In genomic region chr10:77226434-77226833, GRCh38 we compare ENCODE assay signal across 17 cellular contexts.
DNase-seq lines count a peak whose midpoint lies in the region; ATAC-seq and TF ChIP-seq lines count a peak whose summit lies in the region.
"Had no signal": no experiment of that assay in that cellular context is flagged by ENCODE, and none has a peak within 500 bp of the region (broad histone marks: within the 10 kb centered on the region; RNA-seq: fewer than 3 reads in every experiment).

No MANE protein-coding gene starts in this region.

- no peaks in the 10 kb centered on the region for H3K27me3 ChIP-seq in esophagus muscularis mucosa
- H3K27me3 ChIP-seq in transverse colon: no peaks in the 10 kb centered on the region
- H3K27me3 ChIP-seq in upper lobe of right lung: no peaks in the 10 kb centered on the region
- H3K27me3 ChIP-seq in HAP-1 (ENCODE audit: low read depth): no peaks in the 10 kb centered on the region
- H3K27me3 ChIP-seq: BLaER1 had no signal

- WGBS in esophagus muscularis mucosa: 39% methylated on average over 5 of the region's 5 CpGs
- WGBS in transverse colon (ENCODE audit: low coverage in 1 of 2), 2 donors: 60 to 80% methylated on average over 1 to 5 of the region's 5 CpGs

- H3K4me3 ChIP-seq in esophagus muscularis mucosa (no peak overlapping the region), transverse colon (no peak overlapping the region), upper lobe of right lung (no peak overlapping the region), HAP-1 (no peak overlapping the region)
- H3K4me3 ChIP-seq: A549, BLaER1 had no signal

- DNase-seq in NCI-H2227 (lab: John Stamatoyannopoulos, UW; ENCODE audit: unreplicated experiment): peak; percentile 32
- no peak for DNase-seq in esophagus muscularis mucosa (ENCODE audit: extremely low spot score)
- DNase-seq in osteocyte (ENCODE audit: extremely low spot score, unreplicated experiment): no peak
- DNase-seq in transverse colon: no peak
- DNase-seq in upper lobe of right lung: no peak
- no peak for DNase-seq in AG20443 (ENCODE audit: low spot score)
- DNase-seq in HAP-1 (ENCODE audit: low spot score in 2 of 2): no peak
- DNase-seq: CD4-positive, alpha-beta memory T cell; DMS153; GDM1; GOT3; NCI-H510A treated with DMSO at 0.1 percent for 48 hours; NCI-H82; OCI-M1; SIG-M5 had no signal

- intact Hi-C loops in esophagus muscularis mucosa (cut with DNase I): no loop called here
- intact Hi-C loops in transverse colon (cut with DNase I; ENCODE audit: low total_unique reads): no loop called here
- intact Hi-C loops in upper lobe of right lung (cut with DNase I): no loop called here

- no peaks in the 10 kb centered on the region for H3K36me3 ChIP-seq in esophagus muscularis mucosa
- no peaks in the 10 kb centered on the region for H3K36me3 ChIP-seq in transverse colon
- H3K36me3 ChIP-seq in upper lobe of right lung: no peaks in the 10 kb centered on the region
- no peaks in the 10 kb centered on the region for H3K36me3 ChIP-seq in HAP-1 (replicated peaks)
- H3K36me3 ChIP-seq: BLaER1 had no signal

- H3K9me3 ChIP-seq in esophagus muscularis mucosa (no peaks in the 10 kb centered on the region), transverse colon (no peaks in the 10 kb centered on the region), upper lobe of right lung (no peaks in the 10 kb centered on the region), HAP-1 (no peaks in the 10 kb centered on the region)
- H3K9me3 ChIP-seq: A549, BLaER1 had no signal

- peaks cover 45% of the 10 kb centered on the region for H3K4me1 Mint-ChIP-seq in osteocyte (ENCODE audit: unreplicated experiment)
- H3K4me1 Mint-ChIP-seq: CD4-positive, alpha-beta memory T cell had no signal

- no peak for TF ChIP-seq CTCF in esophagus muscularis mucosa (IDR thresholded peaks at IDR 0.05)
- no peak for TF ChIP-seq CTCF in osteocyte (IDR thresholded peaks at IDR 0.05)
- no peak for TF ChIP-seq CTCF in transverse colon (IDR thresholded peaks at IDR 0.05)
- TF ChIP-seq CTCF in upper lobe of right lung (IDR thresholded peaks at IDR 0.05): no peak

- peak overlapping the region in 3 of 4 donors; percentile 28 to 44 (median 41) for H3K27ac ChIP-seq in esophagus muscularis mucosa (replicated peaks in 1 of 4)
- H3K27ac ChIP-seq in transverse colon: peak overlapping the region; percentile 8 to 51 (median 46)
- no peak overlapping the region for H3K27ac ChIP-seq in upper lobe of right lung
- H3K27ac ChIP-seq: A549, BLaER1 had no signal

- H3K9me3 Mint-ChIP-seq in osteocyte (ENCODE audit: unreplicated experiment): no peaks in the 10 kb centered on the region

- H3K4me3 Mint-ChIP-seq in osteocyte (ENCODE audit: unreplicated experiment): no peak overlapping the region
- H3K4me3 Mint-ChIP-seq: CD4-positive, alpha-beta memory T cell had no signal

- H3K36me3 Mint-ChIP-seq in osteocyte (ENCODE audit: unreplicated experiment): peaks cover 2% of the 10 kb centered on the region
- H3K36me3 Mint-ChIP-seq: CD4-positive, alpha-beta memory T cell had no signal

- H3K4me1 ChIP-seq in esophagus muscularis mucosa (peaks cover 0 to 41% (median 28%) of the 10 kb centered on the region in 4 donors), transverse colon (no peaks in the 10 kb centered on the region), upper lobe of right lung (no peaks in the 10 kb centered on the region), HAP-1 (no peaks in the 10 kb centered on the region)

- TF ChIP-seq POLR2A in esophagus muscularis mucosa (IDR thresholded peaks at IDR 0.05; ENCODE audit: low read depth) (no peak), transverse colon (IDR thresholded peaks at IDR 0.05) (no peak)

- H3K27me3 Mint-ChIP-seq in osteocyte (ENCODE audit: unreplicated experiment): no peaks in the 10 kb centered on the region

- in situ Hi-C loops in transverse colon (cut with MboI; ENCODE audit: low pct_ligation_motif_present in 1 of 4, low pct_unique_long_range_greater_than_20kb in 1 of 4, low sequenced_read_pairs in 3 of 4) (no loop called here), HAP-1 (cut with MboI; ENCODE audit: low sequenced_read_pairs) (no loop called here)

- no peak for ATAC-seq in upper lobe of right lung
- ATAC-seq: A549 had no signal

- peak overlapping the region; percentile 35 for H3K27ac Mint-ChIP-seq in osteocyte (ENCODE audit: unreplicated experiment)
- H3K27ac Mint-ChIP-seq: CD4-positive, alpha-beta memory T cell had no signal

- TF ChIP-seq EP300 in esophagus muscularis mucosa (IDR thresholded peaks at IDR 0.05) (no peak), transverse colon (IDR thresholded peaks at IDR 0.05; ENCODE audit: low read depth) (no peak)
